In genomic region chr16:4026854-4027253, GRCh38 we compare ENCODE assay signal across 14 cellular contexts.
DNase-seq lines count a peak whose midpoint lies in the region; ATAC-seq and TF ChIP-seq lines count a peak whose summit lies in the region.
"Had no signal": no experiment of that assay in that cellular context is flagged by ENCODE, and none has a peak within 500 bp of the region (broad histone marks: within the 10 kb centered on the region; RNA-seq: fewer than 3 reads in every experiment).

No MANE protein-coding gene starts in this region.

- H3K36me3 Mint-ChIP-seq in natural killer cell, result no peaks in the 10 kb centered on the region
- H3K36me3 Mint-ChIP-seq in natural killer cell treated with Interleukin-12 subunit alpha and Interleukin-12 subunit beta and Interleukin-15 and Interleukin-18, amount 100 ng/mL, for 72 hours, result no peaks in the 10 kb centered on the region

- intact Hi-C loops in natural killer cell (cut with micrococcal nuclease), result no loop called here

- no peaks in the 10 kb centered on the region for H3K27me3 Mint-ChIP-seq in natural killer cell (ENCODE audit: low read depth in 2 of 2)
- H3K27me3 Mint-ChIP-seq in natural killer cell treated with Interleukin-12 subunit alpha and Interleukin-12 subunit beta and Interleukin-15 and Interleukin-18, amount 100 ng/mL, for 72 hours, result no peaks in the 10 kb centered on the region

- TF ChIP-seq CTCF in natural killer cell (IDR thresholded peaks at IDR 0.05), result no peak

- DNase-seq in natural killer cell, result no peak
- DNase-seq in natural killer cell treated with Interleukin-12 subunit alpha and Interleukin-12 subunit beta and Interleukin-15 and Interleukin-18, amount 100 ng/mL, for 72 hours (ENCODE audit: low spot score), result no peak
- peak; percentile 14 for DNase-seq in NCI-H69 (lab: John Stamatoyannopoulos, UW)
- peak; percentile 52 for DNase-seq in iPS DF 19.7 (ENCODE audit: low read depth, low spot score)
- no peak for DNase-seq in NCI-H128 (lab: John Stamatoyannopoulos, UW; ENCODE audit: unreplicated experiment)
- no peak for DNase-seq in activated gamma-delta T cell treated with Interleukin-2 at 50 U/mL for 16 hours
- DNase-seq: 8988T; AML-193; Caco-2; CD8-positive, alpha-beta memory T cell; DMS79; GOT3; HFFc6 had no signal

- no peaks in the 10 kb centered on the region for H3K9me3 Mint-ChIP-seq in natural killer cell
- H3K9me3 Mint-ChIP-seq in natural killer cell treated with Interleukin-12 subunit alpha and Interleukin-12 subunit beta and Interleukin-15 and Interleukin-18, amount 100 ng/mL, for 72 hours, result no peaks in the 10 kb centered on the region
- H3K9me3 Mint-ChIP-seq: CD8-positive, alpha-beta memory T cell; HFFc6 had no signal

- H3K27ac Mint-ChIP-seq in natural killer cell, result peak overlapping the region; percentile 46 to 77
- no peak overlapping the region for H3K27ac Mint-ChIP-seq in natural killer cell treated with Interleukin-12 subunit alpha and Interleukin-12 subunit beta and Interleukin-15 and Interleukin-18, amount 100 ng/mL, for 72 hours
- H3K27ac Mint-ChIP-seq: HFFc6 had no signal

- peaks cover 32 to 38% of the 10 kb centered on the region in 2 donors for H3K4me1 Mint-ChIP-seq in natural killer cell
- peaks cover 20 to 40% of the 10 kb centered on the region in 2 donors for H3K4me1 Mint-ChIP-seq in natural killer cell treated with Interleukin-12 subunit alpha and Interleukin-12 subunit beta and Interleukin-15 and Interleukin-18, amount 100 ng/mL, for 72 hours (ENCODE audit: low read depth in 2 of 2)

- ATAC-seq in natural killer cell, result no peak
- ATAC-seq in natural killer cell treated with Interleukin-12 subunit alpha and Interleukin-12 subunit beta and Interleukin-15 and Interleukin-18, amount 100 ng/mL, for 72 hours, result no peak
- ATAC-seq in HG03025 (IDR thresholded peaks at IDR 0.05; ENCODE audit: low FRiP score, unreplicated experiment), result no peak

- no peak overlapping the region for H3K4me3 Mint-ChIP-seq in natural killer cell
- H3K4me3 Mint-ChIP-seq in natural killer cell treated with Interleukin-12 subunit alpha and Interleukin-12 subunit beta and Interleukin-15 and Interleukin-18, amount 100 ng/mL, for 72 hours, result no peak overlapping the region
- H3K4me3 Mint-ChIP-seq: CD8-positive, alpha-beta memory T cell; HFFc6 had no signal

Comparison
In these comparisons a context has a peak if more than half of its experiments do, and no peak if none do; other contexts are left out.
1. H3K27ac Mint-ChIP-seq: peak in natural killer cell (2 of 2); none in natural killer cell treated with Interleukin-12 subunit alpha and Interleukin-12 subunit beta and Interleukin-15 and Interleukin-18, amount 100 ng/mL, for 72 hours (0 of 2).
2. DNase-seq: peak in NCI-H69 (single experiment) and iPS DF 19.7 (single experiment); none in natural killer cell (single experiment), natural killer cell treated with Interleukin-12 subunit alpha and Interleukin-12 subunit beta and Interleukin-15 and Interleukin-18, amount 100 ng/mL, for 72 hours (single experiment), NCI-H128 (single experiment) and activated gamma-delta T cell treated with Interleukin-2 at 50 U/mL for 16 hours (single experiment).